Comparison of ENCODE assay signal across 1 cellular context in genomic region chr4:115453416-115453815, GRCh38.
TF ChIP-seq lines count a peak whose summit lies in the region.

No MANE protein-coding gene starts in this region.

TF ChIP-seq in SK-N-SH, 30 proteins besides CTCF, POLR2A, EP300 and RAD21 (continued from another document):
- TF ChIP-seq ZBTB33 (IDR thresholded peaks at IDR 0.05; ENCODE audit: borderline replicate concordance, low read depth) = no peak
- no peak for TF ChIP-seq JUND (IDR thresholded peaks at IDR 0.05)
- TF ChIP-seq RCOR1 (IDR thresholded peaks at IDR 0.05; ENCODE audit: low read length) = no peak
- TF ChIP-seq MXI1 (IDR thresholded peaks at IDR 0.05; ENCODE audit: low read depth, low read length) = no peak
- no peak for TF ChIP-seq MAX (IDR thresholded peaks at IDR 0.05; ENCODE audit: low read depth)
- no peak for TF ChIP-seq USF2 (IDR thresholded peaks at IDR 0.05; ENCODE audit: borderline replicate concordance, low read depth, low read length)
- no peak for TF ChIP-seq ELF1 (IDR thresholded peaks at IDR 0.05)
